In the genomic region with DNA sequence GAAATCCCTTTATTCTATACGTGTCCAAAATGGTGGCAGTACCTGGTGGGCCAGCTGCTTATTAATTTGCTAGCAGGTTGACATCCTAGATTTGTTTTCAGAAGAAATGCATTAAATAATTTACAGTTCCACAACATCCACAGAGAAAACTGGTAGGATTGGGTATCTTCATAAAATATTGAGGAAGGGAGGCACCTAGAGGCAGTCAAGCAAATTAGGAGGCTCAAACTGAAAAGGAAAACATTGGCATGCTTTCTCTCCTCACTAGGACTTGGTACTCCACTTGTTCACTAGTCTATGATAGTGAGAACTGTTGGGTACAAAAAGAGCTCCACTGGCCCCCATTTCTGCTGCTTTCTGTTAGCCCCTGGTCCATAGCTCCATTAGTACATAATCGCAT, we compare ENCODE assay signal across 13 cellular contexts. TPM values are rescaled to one million over a fixed set of nuclear protein-coding genes. Genes with fewer than 3 reads are reported as not detected.
DNase-seq lines count a peak whose midpoint lies in the region; ATAC-seq and TF ChIP-seq lines count a peak whose summit lies in the region.
"Had no signal": no experiment of that assay in that cellular context is flagged by ENCODE, and none has a peak within 500 bp of the region (broad histone marks: within the 10 kb centered on the region; RNA-seq: fewer than 3 reads in every experiment).

No MANE protein-coding gene starts in this region.

- ATAC-seq in left cardiac atrium (no peak), GM19455 (IDR thresholded peaks at IDR 0.05; ENCODE audit: unreplicated experiment) (no peak), HG03460 (IDR thresholded peaks at IDR 0.05; ENCODE audit: unreplicated experiment) (no peak)

- H3F3A ChIP-seq in MM.1S (ENCODE audit: insufficient read depth, low read length) = no peaks in the 10 kb centered on the region

- H3K27me3 ChIP-seq in cardiac muscle cell (no peaks in the 10 kb centered on the region), MM.1S (replicated peaks; ENCODE audit: insufficient read depth, low read length) (no peaks in the 10 kb centered on the region), WERI-Rb-1 (ENCODE audit: insufficient read depth, low read depth, severe bottlenecking) (no peaks in the 10 kb centered on the region)
- H3K27me3 ChIP-seq: BLaER1 treated with 17β-estradiol and CSF1 and Interleukin-3, amounts not matched to agents 10 nM and 100 nM had no signal

- no peak overlapping the region for H3K4me3 ChIP-seq in cardiac muscle cell
- no peak overlapping the region for H3K4me3 ChIP-seq in MM.1S (ENCODE audit: low read length)
- H3K4me3 ChIP-seq in WERI-Rb-1 (ENCODE audit: low read depth, low read length) = no peak overlapping the region
- H3K4me3 ChIP-seq: BLaER1 treated with 17β-estradiol and CSF1 and Interleukin-3, amounts not matched to agents 10 nM and 100 nM; HAP-1 had no signal

- DNase-seq in cardiac muscle cell (ENCODE audit: low read depth in 1 of 2, low spot score in 1 of 2) (peak in 1 of 2 donors; percentile 4), left cardiac atrium (no peak), MM.1S (no peak), WERI-Rb-1 (no peak), SW 1271 (lab: John Stamatoyannopoulos, UW) (no peak)
- DNase-seq: DMS 273 treated with DMSO at 0.1 percent for 48 hours, NCI-H1092 treated with DMSO at 0.1 percent for 48 hours, NCI-H1694, NCI-H82 had no signal

- H2AFZ ChIP-seq in MM.1S (ENCODE audit: low read length) = no peak overlapping the region

- H3K27ac ChIP-seq in cardiac muscle cell = no peak overlapping the region
- no peak overlapping the region for H3K27ac ChIP-seq in MM.1S (ENCODE audit: low read length)
- no peak overlapping the region for H3K27ac ChIP-seq in WERI-Rb-1
- H3K27ac ChIP-seq: BLaER1 treated with 17β-estradiol and CSF1 and Interleukin-3, amounts not matched to agents 10 nM and 100 nM had no signal

- no peaks in the 10 kb centered on the region for H3K9me3 ChIP-seq in cardiac muscle cell (ENCODE audit: low read depth)
- no peaks in the 10 kb centered on the region for H3K9me3 ChIP-seq in MM.1S (replicated peaks; ENCODE audit: insufficient read depth, low read length)
- H3K9me3 ChIP-seq in WERI-Rb-1 (ENCODE audit: severe bottlenecking) = no peaks in the 10 kb centered on the region
- H3K9me3 ChIP-seq: HAP-1 had no signal

- no peaks in the 10 kb centered on the region for H4K20me1 ChIP-seq in MM.1S (ENCODE audit: insufficient read depth, low read length)
- H4K20me1 ChIP-seq: BLaER1 treated with 17β-estradiol and CSF1 and Interleukin-3, amounts not matched to agents 10 nM and 100 nM had no signal

- no peak overlapping the region for H3K4me2 ChIP-seq in MM.1S (ENCODE audit: low read depth, low read length)
- H3K4me2 ChIP-seq: BLaER1 treated with 17β-estradiol and CSF1 and Interleukin-3, amounts not matched to agents 10 nM and 100 nM had no signal

- H3K9me2 ChIP-seq in MM.1S (replicated peaks; ENCODE audit: insufficient read depth, low read length) = no peaks in the 10 kb centered on the region

- H3K4me1 ChIP-seq in cardiac muscle cell (ENCODE audit: low read depth) = no peaks in the 10 kb centered on the region
- H3K4me1 ChIP-seq in MM.1S (ENCODE audit: low read length) = no peaks in the 10 kb centered on the region

- H3K36me3 ChIP-seq in cardiac muscle cell (no peaks in the 10 kb centered on the region), MM.1S (replicated peaks; ENCODE audit: insufficient read depth, low read length) (no peaks in the 10 kb centered on the region), WERI-Rb-1 (no peaks in the 10 kb centered on the region)
- H3K36me3 ChIP-seq: BLaER1 treated with 17β-estradiol and CSF1 and Interleukin-3, amounts not matched to agents 10 nM and 100 nM; HAP-1 had no signal

- no peaks in the 10 kb centered on the region for H3K79me2 ChIP-seq in MM.1S (ENCODE audit: low read length)

- TF ChIP-seq CTCF in cardiac muscle cell (IDR thresholded peaks at IDR 0.05; ENCODE audit: low read depth, low read length) (peak; percentile 5), MM.1S (IDR thresholded peaks at IDR 0.05; ENCODE audit: low read length) (peak; percentile 33), WERI-Rb-1 (IDR thresholded peaks at IDR 0.05; ENCODE audit: low read depth, low read length) (peak; percentile 24; the same call in 1 of the 2 replicates)

- no peak overlapping the region for H3K9ac ChIP-seq in MM.1S (ENCODE audit: low read length)
- H3K9ac ChIP-seq: BLaER1 treated with 17β-estradiol and CSF1 and Interleukin-3, amounts not matched to agents 10 nM and 100 nM had no signal

- intact Hi-C loops in left cardiac atrium (cut with DNase I) = no loop called here

RNA-seq across cellular contexts. Expression of gene LRGUK, which starts 18.3 kb away (rescaled TPM):
- total RNA-seq in cardiac muscle cell (0.21 and 0.36 TPM in 2 replicates), left cardiac atrium (under 1 TPM; 0.12 to 0.24 TPM)
- polyA plus RNA-seq in cardiac muscle cell = 0.10 TPM in 1 of 2 replicates, not detected in the other
